1 cellular context compared by ENCODE assay signal in the genomic region with DNA sequence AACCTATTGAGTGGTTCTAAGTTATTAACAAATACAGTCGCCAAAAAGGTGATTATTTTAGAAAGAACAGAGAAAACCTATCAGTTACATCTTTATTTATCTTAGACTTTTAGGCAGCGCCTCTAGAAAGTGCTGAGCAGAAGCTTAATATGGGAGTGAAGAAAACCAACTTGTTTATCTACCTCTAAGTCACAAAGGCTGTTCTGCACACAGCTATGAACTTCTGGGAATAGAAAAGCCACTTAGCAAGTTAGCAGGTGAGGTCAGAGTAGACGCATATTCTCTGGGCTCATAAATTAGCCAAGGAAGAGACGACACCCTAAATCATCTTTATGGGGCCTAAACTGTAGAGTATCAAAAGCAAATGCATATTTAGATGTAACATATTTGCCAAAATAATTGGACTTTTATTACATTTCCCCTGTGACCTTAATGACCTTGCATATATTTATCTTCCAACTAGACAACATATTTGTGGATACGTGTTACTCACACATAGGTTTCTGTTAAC.
TF ChIP-seq lines count a peak whose summit lies in the region.

No MANE protein-coding gene starts in this region.

TF ChIP-seq in K562, 482 proteins besides CTCF, POLR2A, EP300 and RAD21 (continued from another document):
- TF ChIP-seq EP400 (IDR thresholded peaks at IDR 0.05) (peak; percentile 16; the same call in 1 of the 2 replicates), ZNF830 (CRISPR knock-in tag; IDR thresholded peaks at IDR 0.05) (peak; percentile 85), SRSF1 (IDR thresholded peaks at IDR 0.05; ENCODE audit: low read depth, low read length) (no peak), HIVEP1 (CRISPR knock-in tag; IDR thresholded peaks at IDR 0.05) (no peak), MEF2A (IDR thresholded peaks at IDR 0.05; ENCODE audit: control insufficient read depth, low read depth, low read length) (no peak), KLF1 (tag; IDR thresholded peaks at IDR 0.05) (no peak), RCOR1 (IDR thresholded peaks at IDR 0.05; ENCODE audit: borderline replicate concordance in 1 of 2, low read depth in 2 of 2, low read length in 2 of 2) (no peak), RUNX1 (IDR thresholded peaks at IDR 0.05; ENCODE audit: low read depth) (no peak), DMBX1 (CRISPR knock-in tag; IDR thresholded peaks at IDR 0.05; ENCODE audit: borderline replicate concordance) (0 out of 2 replicates have a peak, but pooled peaks have one; percentile 4), NR2C2 (CRISPR knock-in tag; IDR thresholded peaks at IDR 0.05) (no peak), NR2C2 (tag; IDR thresholded peaks at IDR 0.05) (peak; percentile 51; the same call in 1 of the 2 replicates), HNRNPLL (IDR thresholded peaks at IDR 0.05; ENCODE audit: low read depth, low read length, poor library complexity, severe bottlenecking) (no peak), SRSF3 (IDR thresholded peaks at IDR 0.05; ENCODE audit: insufficient read depth, low read length) (no peak), ZNF766 (CRISPR knock-in tag; conservative IDR thresholded peaks at IDR 0.05) (peak; percentile 58; the same call in 1 of the 2 replicates), SAP30 (IDR thresholded peaks at IDR 0.05; ENCODE audit: borderline replicate concordance, insufficient read depth, low read depth, low read length, poor library complexity, severe bottlenecking) (no peak), NFRKB (IDR thresholded peaks at IDR 0.05; ENCODE audit: low read depth) (no peak), SMARCA4 (IDR thresholded peaks at IDR 0.05) (0 out of 2 replicates have a peak, but pooled peaks have one; percentile 20), ZFP30 (CRISPR knock-in tag; IDR thresholded peaks at IDR 0.05; ENCODE audit: borderline replicate concordance) (no peak), SPI1 (IDR thresholded peaks at IDR 0.05; ENCODE audit: borderline replicate concordance, low read depth, low read length) (no peak), BCL6 (CRISPR knock-in tag; IDR thresholded peaks at IDR 0.05) (no peak), JUND (IDR thresholded peaks at IDR 0.05; ENCODE audit: borderline replicate concordance, low read depth, low read length) (no peak), JUND (tag; IDR thresholded peaks at IDR 0.05; ENCODE audit: borderline replicate concordance, low read depth, low read length) (peak; percentile 55; the same call in 2 of the 3 replicates)
- TF ChIP-seq, protein P1, sequence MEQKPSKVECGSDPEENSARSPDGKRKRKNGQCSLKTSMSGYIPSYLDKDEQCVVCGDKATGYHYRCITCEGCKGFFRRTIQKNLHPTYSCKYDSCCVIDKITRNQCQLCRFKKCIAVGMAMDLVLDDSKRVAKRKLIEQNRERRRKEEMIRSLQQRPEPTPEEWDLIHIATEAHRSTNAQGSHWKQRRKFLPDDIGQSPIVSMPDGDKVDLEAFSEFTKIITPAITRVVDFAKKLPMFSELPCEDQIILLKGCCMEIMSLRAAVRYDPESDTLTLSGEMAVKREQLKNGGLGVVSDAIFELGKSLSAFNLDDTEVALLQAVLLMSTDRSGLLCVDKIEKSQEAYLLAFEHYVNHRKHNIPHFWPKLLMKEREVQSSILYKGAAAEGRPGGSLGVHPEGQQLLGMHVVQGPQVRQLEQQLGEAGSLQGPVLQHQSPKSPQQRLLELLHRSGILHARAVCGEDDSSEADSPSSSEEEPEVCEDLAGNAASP (IDR thresholded peaks at IDR 0.05), result no peak
- TF ChIP-seq, protein P2, sequence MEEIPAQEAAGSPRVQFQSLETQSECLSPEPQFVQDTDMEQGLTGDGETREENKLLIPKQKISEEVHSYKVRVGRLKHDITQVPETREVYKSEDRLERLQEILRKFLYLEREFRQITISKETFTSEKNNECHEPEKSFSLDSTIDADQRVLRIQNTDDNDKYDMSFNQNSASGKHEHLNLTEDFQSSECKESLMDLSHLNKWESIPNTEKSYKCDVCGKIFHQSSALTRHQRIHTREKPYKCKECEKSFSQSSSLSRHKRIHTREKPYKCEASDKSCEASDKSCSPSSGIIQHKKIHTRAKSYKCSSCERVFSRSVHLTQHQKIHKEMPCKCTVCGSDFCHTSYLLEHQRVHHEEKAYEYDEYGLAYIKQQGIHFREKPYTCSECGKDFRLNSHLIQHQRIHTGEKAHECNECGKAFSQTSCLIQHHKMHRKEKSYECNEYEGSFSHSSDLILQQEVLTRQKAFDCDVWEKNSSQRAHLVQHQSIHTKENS (CRISPR knock-in tag; IDR thresholded peaks at IDR 0.05), result 0 out of 2 replicates have a peak, but pooled peaks have one; percentile 78
- TF ChIP-seq, protein P3, sequence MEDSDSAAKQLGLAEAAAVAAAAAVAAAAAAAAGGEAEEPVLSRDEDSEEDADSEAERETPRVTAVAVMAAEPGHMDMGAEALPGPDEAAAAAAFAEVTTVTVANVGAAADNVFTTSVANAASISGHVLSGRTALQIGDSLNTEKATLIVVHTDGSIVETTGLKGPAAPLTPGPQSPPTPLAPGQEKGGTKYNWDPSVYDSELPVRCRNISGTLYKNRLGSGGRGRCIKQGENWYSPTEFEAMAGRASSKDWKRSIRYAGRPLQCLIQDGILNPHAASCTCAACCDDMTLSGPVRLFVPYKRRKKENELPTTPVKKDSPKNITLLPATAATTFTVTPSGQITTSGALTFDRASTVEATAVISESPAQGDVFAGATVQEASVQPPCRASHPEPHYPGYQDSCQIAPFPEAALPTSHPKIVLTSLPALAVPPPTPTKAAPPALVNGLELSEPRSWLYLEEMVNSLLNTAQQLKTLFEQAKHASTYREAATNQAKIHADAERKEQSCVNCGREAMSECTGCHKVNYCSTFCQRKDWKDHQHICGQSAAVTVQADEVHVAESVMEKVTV (CRISPR knock-in tag; IDR thresholded peaks at IDR 0.05), result peak; percentile 3; the same call in 1 of the 2 replicates
- TF ChIP-seq, protein P4, sequence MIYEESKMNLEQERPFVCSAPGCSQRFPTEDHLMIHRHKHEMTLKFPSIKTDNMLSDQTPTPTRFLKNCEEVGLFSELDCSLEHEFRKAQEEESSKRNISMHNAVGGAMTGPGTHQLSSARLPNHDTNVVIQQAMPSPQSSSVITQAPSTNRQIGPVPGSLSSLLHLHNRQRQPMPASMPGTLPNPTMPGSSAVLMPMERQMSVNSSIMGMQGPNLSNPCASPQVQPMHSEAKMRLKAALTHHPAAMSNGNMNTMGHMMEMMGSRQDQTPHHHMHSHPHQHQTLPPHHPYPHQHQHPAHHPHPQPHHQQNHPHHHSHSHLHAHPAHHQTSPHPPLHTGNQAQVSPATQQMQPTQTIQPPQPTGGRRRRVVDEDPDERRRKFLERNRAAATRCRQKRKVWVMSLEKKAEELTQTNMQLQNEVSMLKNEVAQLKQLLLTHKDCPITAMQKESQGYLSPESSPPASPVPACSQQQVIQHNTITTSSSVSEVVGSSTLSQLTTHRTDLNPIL (CRISPR knock-in tag; IDR thresholded peaks at IDR 0.05), result 0 out of 2 replicates have a peak, but pooled peaks have one; percentile 27
